In the genomic region with DNA sequence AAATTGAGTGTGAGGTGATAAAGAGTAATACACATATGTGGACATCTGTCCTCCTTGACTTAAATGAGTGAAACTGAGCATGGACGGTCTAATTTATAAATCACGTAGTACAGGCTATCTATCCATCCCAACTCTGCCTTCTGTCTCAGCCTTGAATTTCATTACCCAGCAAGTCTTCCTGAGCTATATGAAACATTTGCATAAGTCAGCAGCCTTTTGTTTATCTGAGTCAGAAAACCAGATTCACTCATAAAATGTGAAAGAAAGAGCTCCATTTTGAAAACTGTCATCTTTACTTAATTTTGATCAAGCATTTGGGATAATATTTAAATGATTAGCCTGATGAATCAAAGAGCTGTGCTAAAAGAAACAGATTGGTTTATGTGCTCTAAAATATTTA, we compare ENCODE assay signal across 20 cellular contexts.
DNase-seq lines count a peak whose midpoint lies in the region; ATAC-seq and TF ChIP-seq lines count a peak whose summit lies in the region.
"Had no signal": no experiment of that assay in that cellular context is flagged by ENCODE, and none has a peak within 500 bp of the region (broad histone marks: within the 10 kb centered on the region; RNA-seq: fewer than 3 reads in every experiment).

No MANE protein-coding gene starts in this region.

- H4K20me1 ChIP-seq in GM23338 (replicated peaks; ENCODE audit: insufficient read depth) = no peaks in the 10 kb centered on the region

- H3K4me1 ChIP-seq in GM23338 (ENCODE audit: insufficient read depth) (peaks cover 33% of the 10 kb centered on the region), esophagus squamous epithelium (peaks cover 0 to 28% (median 0%) of the 10 kb centered on the region in 3 donors)

- no peaks in the 10 kb centered on the region for H3K27me3 ChIP-seq in GM23338 (ENCODE audit: insufficient read depth)
- no peaks in the 10 kb centered on the region for H3K27me3 ChIP-seq in esophagus squamous epithelium

- H3K27ac ChIP-seq in GM23338 (ENCODE audit: low read depth) = no peak overlapping the region
- H3K27ac ChIP-seq in esophagus squamous epithelium = peak overlapping the region in 1 of 4 donors; percentile 11
- H3K27ac ChIP-seq: C4-2B, PC-9, RWPE1 had no signal

- no peak for TF ChIP-seq POLR2A in esophagus squamous epithelium (IDR thresholded peaks at IDR 0.05)

- WGBS in esophagus squamous epithelium, 2 donors = 81 to 97% methylated on average over 2 of the region's 2 CpGs

- 0 out of 2 replicates have a peak overlapping the region, but pooled peaks have one; percentile 7 for H3K4me2 ChIP-seq in GM23338
- H3K4me2 ChIP-seq: PC-9 had no signal

- DNase-seq in GM23338 (ENCODE audit: low spot score) = no peak
- DNase-seq in iris pigment epithelial cell (ENCODE audit: low read depth) = peak; percentile 18
- no peak for DNase-seq in osteocyte (ENCODE audit: extremely low spot score, unreplicated experiment)
- DNase-seq in esophagus squamous epithelium (lab: John Stamatoyannopoulos, UW) = no peak
- no peak for DNase-seq in nucleus accumbens (lab: John Stamatoyannopoulos, UW)
- DNase-seq in amniotic stem cell (lab: John Stamatoyannopoulos, UW) = no peak
- DNase-seq: ACHN, AML-193, NCI-H1105 treated with DMSO at 0.1 percent for 48 hours, NCI-H1694 treated with DMSO at 0.1 percent for 48 hours, NCI-H2107, NCI-H510A, PC-9, SIG-M5 had no signal

- H3K4me3 ChIP-seq in GM23338 (no peak overlapping the region), esophagus squamous epithelium (no peak overlapping the region)
- H3K4me3 ChIP-seq: K562, PC-9 had no signal

- H3K9me2 ChIP-seq in GM23338 (ENCODE audit: insufficient read depth) = no peaks in the 10 kb centered on the region

- intact Hi-C loops in esophagus squamous epithelium (cut with DNase I) = no loop called here

- H3K9me3 ChIP-seq in esophagus squamous epithelium = no peaks in the 10 kb centered on the region

- H3K36me3 Mint-ChIP-seq in GM23338 (ENCODE audit: low read depth) (no peaks in the 10 kb centered on the region), brain (peaks cover 4% of the 10 kb centered on the region), osteocyte (ENCODE audit: unreplicated experiment) (peaks cover 8% of the 10 kb centered on the region)

- H3K27ac Mint-ChIP-seq in GM23338 (no peak overlapping the region), brain (peak overlapping the region in 4 of 5 experiments; percentile 36 to 61 (median 54)), osteocyte (ENCODE audit: unreplicated experiment) (peak overlapping the region; percentile 45)

- no peak overlapping the region for H2AFZ ChIP-seq in GM23338
- H2AFZ ChIP-seq: PC-9 had no signal

- no peaks in the 10 kb centered on the region for H3K9me3 Mint-ChIP-seq in GM23338
- H3K9me3 Mint-ChIP-seq in brain = peaks cover 0 to 7% (median 2%) of the 10 kb centered on the region in 5 experiments
- H3K9me3 Mint-ChIP-seq in osteocyte (ENCODE audit: unreplicated experiment) = peaks cover 3% of the 10 kb centered on the region

- ATAC-seq in GM23338 (no peak), GM18867 (IDR thresholded peaks at IDR 0.05; ENCODE audit: unreplicated experiment) (no peak)
- ATAC-seq: HCT116, K562 had no signal

- H3K27me3 Mint-ChIP-seq in GM23338 (ENCODE audit: insufficient read depth, low read depth, poor library complexity) (peaks cover 4% of the 10 kb centered on the region), brain (no peaks in the 10 kb centered on the region), osteocyte (ENCODE audit: unreplicated experiment) (no peaks in the 10 kb centered on the region)

- no peaks in the 10 kb centered on the region for H3K36me3 ChIP-seq in GM23338 (ENCODE audit: insufficient read depth)
- no peaks in the 10 kb centered on the region for H3K36me3 ChIP-seq in esophagus squamous epithelium

- H3K4me3 Mint-ChIP-seq in GM23338 (no peak overlapping the region), brain (peak overlapping the region in 2 of 5 experiments; percentile 40 to 45), osteocyte (ENCODE audit: unreplicated experiment) (no peak overlapping the region)

- H3K4me1 Mint-ChIP-seq in GM23338 (peaks cover 44% of the 10 kb centered on the region), brain (peaks cover 85% of the 10 kb centered on the region), osteocyte (ENCODE audit: unreplicated experiment) (peaks cover 36% of the 10 kb centered on the region)

- TF ChIP-seq CTCF in GM23338 (conservative IDR thresholded peaks at IDR 0.05; ENCODE audit: low read depth in 2 of 2) (no peak), brain (conservative IDR thresholded peaks at IDR 0.05) (no peak), osteocyte (IDR thresholded peaks at IDR 0.05) (no peak), esophagus squamous epithelium (IDR thresholded peaks at IDR 0.05) (no peak)

- no peaks in the 10 kb centered on the region for H3K79me2 ChIP-seq in GM23338 (replicated peaks; ENCODE audit: insufficient read depth)

- no peaks in the 10 kb centered on the region for H3F3A ChIP-seq in GM23338 (replicated peaks; ENCODE audit: low read depth)

TF ChIP-seq in GM23338, 12 proteins besides CTCF, POLR2A, EP300 and RAD21 (continues in another document):
- no peak for TF ChIP-seq NANOG (IDR thresholded peaks at IDR 0.05; ENCODE audit: borderline replicate concordance)
- no peak for TF ChIP-seq POLR2AphosphoS5 (IDR thresholded peaks at IDR 0.05; ENCODE audit: low read depth)
- no peak for TF ChIP-seq JUNB (IDR thresholded peaks at IDR 0.05; ENCODE audit: unreplicated experiment)
- no peak for TF ChIP-seq CREB1 (CRISPR knock-in tag; IDR thresholded peaks at IDR 0.05; ENCODE audit: low read depth)
- TF ChIP-seq, protein P1, sequence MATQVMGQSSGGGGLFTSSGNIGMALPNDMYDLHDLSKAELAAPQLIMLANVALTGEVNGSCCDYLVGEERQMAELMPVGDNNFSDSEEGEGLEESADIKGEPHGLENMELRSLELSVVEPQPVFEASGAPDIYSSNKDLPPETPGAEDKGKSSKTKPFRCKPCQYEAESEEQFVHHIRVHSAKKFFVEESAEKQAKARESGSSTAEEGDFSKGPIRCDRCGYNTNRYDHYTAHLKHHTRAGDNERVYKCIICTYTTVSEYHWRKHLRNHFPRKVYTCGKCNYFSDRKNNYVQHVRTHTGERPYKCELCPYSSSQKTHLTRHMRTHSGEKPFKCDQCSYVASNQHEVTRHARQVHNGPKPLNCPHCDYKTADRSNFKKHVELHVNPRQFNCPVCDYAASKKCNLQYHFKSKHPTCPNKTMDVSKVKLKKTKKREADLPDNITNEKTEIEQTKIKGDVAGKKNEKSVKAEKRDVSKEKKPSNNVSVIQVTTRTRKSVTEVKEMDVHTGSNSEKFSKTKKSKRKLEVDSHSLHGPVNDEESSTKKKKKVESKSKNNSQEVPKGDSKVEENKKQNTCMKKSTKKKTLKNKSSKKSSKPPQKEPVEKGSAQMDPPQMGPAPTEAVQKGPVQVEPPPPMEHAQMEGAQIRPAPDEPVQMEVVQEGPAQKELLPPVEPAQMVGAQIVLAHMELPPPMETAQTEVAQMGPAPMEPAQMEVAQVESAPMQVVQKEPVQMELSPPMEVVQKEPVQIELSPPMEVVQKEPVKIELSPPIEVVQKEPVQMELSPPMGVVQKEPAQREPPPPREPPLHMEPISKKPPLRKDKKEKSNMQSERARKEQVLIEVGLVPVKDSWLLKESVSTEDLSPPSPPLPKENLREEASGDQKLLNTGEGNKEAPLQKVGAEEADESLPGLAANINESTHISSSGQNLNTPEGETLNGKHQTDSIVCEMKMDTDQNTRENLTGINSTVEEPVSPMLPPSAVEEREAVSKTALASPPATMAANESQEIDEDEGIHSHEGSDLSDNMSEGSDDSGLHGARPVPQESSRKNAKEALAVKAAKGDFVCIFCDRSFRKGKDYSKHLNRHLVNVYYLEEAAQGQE (IDR thresholded peaks at IDR 0.05; ENCODE audit: unreplicated experiment) = no peak
- TF ChIP-seq EZH2 (IDR thresholded peaks at IDR 0.05; ENCODE audit: low read depth, unreplicated experiment) = no peak
- TF ChIP-seq ZNF331 (CRISPR knock-in tag; IDR thresholded peaks at IDR 0.05; ENCODE audit: low read depth) = no peak
- TF ChIP-seq EZH2phosphoT487 (IDR thresholded peaks at IDR 0.05; ENCODE audit: unreplicated experiment) = no peak
- no peak for TF ChIP-seq STAT1 (IDR thresholded peaks at IDR 0.05; ENCODE audit: unreplicated experiment)
